1 cellular context compared by ENCODE assay signal in genomic region chr20:50690979-50691584, GRCh38.
TF ChIP-seq lines count a peak whose summit lies in the region.

RIPOR3 (minus strand) TSS chr20:50691542; CDS start chr20:50691128, 414 bp downstream.

TF ChIP-seq in K562, 482 proteins besides CTCF, POLR2A, EP300 and RAD21 (continued from another document and continues in another):
- peak; percentile 95 to 97 for TF ChIP-seq KDM1A (IDR thresholded peaks at IDR 0.05)
- TF ChIP-seq ZNF224 (CRISPR knock-in tag; IDR thresholded peaks at IDR 0.05): no peak
- TF ChIP-seq MEF2D (tag; conservative IDR thresholded peaks at IDR 0.05; ENCODE audit: low read depth): 0 out of 2 replicates have a peak, but pooled peaks have one; percentile 30
- TF ChIP-seq NEUROD1 (IDR thresholded peaks at IDR 0.05; ENCODE audit: borderline replicate concordance, low read depth, low read length, partially characterized antibody): peak; percentile 84
- no peak for TF ChIP-seq ELK3 (CRISPR knock-in tag; IDR thresholded peaks at IDR 0.05)
- peak; percentile 64; the same call in 1 of the 2 replicates for TF ChIP-seq FOXP1 (CRISPR knock-in tag; IDR thresholded peaks at IDR 0.05)
- TF ChIP-seq ZNF274 (IDR thresholded peaks at IDR 0.05; ENCODE audit: borderline replicate concordance, low read depth, low read length): peak; percentile 84
- 0 out of 2 replicates have a peak, but pooled peaks have one; percentile 6 for TF ChIP-seq ZNF239 (CRISPR knock-in tag; IDR thresholded peaks at IDR 0.05)
- TF ChIP-seq SIX5 (IDR thresholded peaks at IDR 0.05; ENCODE audit: borderline replicate concordance in 1 of 2, insufficient read depth in 1 of 2, low read depth in 1 of 2, low read length in 2 of 2): 0 out of 4 replicates have a peak, but pooled peaks of 1 of the 2 experiments have one; percentile 12
- no peak for TF ChIP-seq ZNF57 (CRISPR knock-in tag; IDR thresholded peaks at IDR 0.05)
- TF ChIP-seq FOXJ3 (CRISPR knock-in tag; IDR thresholded peaks at IDR 0.05): no peak
- TF ChIP-seq XRCC3 (IDR thresholded peaks at IDR 0.05): no peak
- TF ChIP-seq FIP1L1 (IDR thresholded peaks at IDR 0.05; ENCODE audit: low read depth, low read length, poor library complexity, severe bottlenecking): peak; percentile 62
- peak; percentile 32; the same call in 1 of the 2 replicates for TF ChIP-seq HIVEP1 (CRISPR knock-in tag; IDR thresholded peaks at IDR 0.05)
- no peak for TF ChIP-seq MXD1 (CRISPR knock-in tag; IDR thresholded peaks at IDR 0.05; ENCODE audit: borderline replicate concordance, poor library complexity, severe bottlenecking)
- no peak for TF ChIP-seq ZNF79 (CRISPR knock-in tag; IDR thresholded peaks at IDR 0.05; ENCODE audit: low read depth)
- peak; percentile 59 for TF ChIP-seq MEIS2 (IDR thresholded peaks at IDR 0.05; ENCODE audit: partially characterized antibody)
- TF ChIP-seq ZBTB9 (CRISPR knock-in tag; IDR thresholded peaks at IDR 0.05): 0 out of 2 replicates have a peak, but pooled peaks have one; percentile 24
- 0 out of 2 replicates have a peak, but pooled peaks have one; percentile 26 for TF ChIP-seq ZNF263 (CRISPR knock-in tag; IDR thresholded peaks at IDR 0.05; ENCODE audit: borderline replicate concordance)
- TF ChIP-seq XRCC5 (IDR thresholded peaks at IDR 0.05; ENCODE audit: low read depth, low read length): no peak
- peak in 1 of 2 experiments; percentile 80; a peak in 2 of 4 replicates for TF ChIP-seq ZNF639 (CRISPR knock-in tag; conservative IDR thresholded peaks at IDR 0.05 in 1 of 2, IDR thresholded peaks at IDR 0.05 in 1 of 2)
- peak; percentile 96 for TF ChIP-seq TEAD4 (IDR thresholded peaks at IDR 0.05; ENCODE audit: low read length)
- TF ChIP-seq TEAD4 (CRISPR knock-in tag; IDR thresholded peaks at IDR 0.05; ENCODE audit: borderline replicate concordance): no peak
- TF ChIP-seq ZNF398 (CRISPR knock-in tag; IDR thresholded peaks at IDR 0.05): no peak
- TF ChIP-seq MTA3 (IDR thresholded peaks at IDR 0.05; ENCODE audit: borderline replicate concordance): peak; percentile 59
- peak; percentile 90 to 91 for TF ChIP-seq MAZ (CRISPR knock-in tag; conservative IDR thresholded peaks at IDR 0.05 in 1 of 2, IDR thresholded peaks at IDR 0.05 in 1 of 2)
- TF ChIP-seq ZNF282 (CRISPR knock-in tag; IDR thresholded peaks at IDR 0.05): no peak
- peak; percentile 28; the same call in 1 of the 2 replicates for TF ChIP-seq ZNF449 (CRISPR knock-in tag; IDR thresholded peaks at IDR 0.05)
- peak; percentile 96 for TF ChIP-seq NFIC (IDR thresholded peaks at IDR 0.05)
- peak; percentile 65 for TF ChIP-seq DACH1 (IDR thresholded peaks at IDR 0.05; ENCODE audit: partially characterized antibody)
- TF ChIP-seq MNT (conservative IDR thresholded peaks at IDR 0.05): peak; percentile 73 to 93
- TF ChIP-seq ZNF165 (CRISPR knock-in tag; IDR thresholded peaks at IDR 0.05; ENCODE audit: borderline replicate concordance): no peak
- peak; percentile 23 for TF ChIP-seq CHD1 (IDR thresholded peaks at IDR 0.05; ENCODE audit: low read length)
- TF ChIP-seq UBTF (IDR thresholded peaks at IDR 0.05; ENCODE audit: borderline replicate concordance in 1 of 2, low read depth in 2 of 2, low read length in 2 of 2): peak in 1 of 2 experiments; percentile 82; a peak in 1 of 4 replicates
- TF ChIP-seq RBFOX2 (IDR thresholded peaks at IDR 0.05; ENCODE audit: low read depth, low read length): peak; percentile 83
- TF ChIP-seq SIN3A (IDR thresholded peaks at IDR 0.05; ENCODE audit: borderline replicate concordance in 2 of 2, control insufficient read depth in 1 of 2, low read depth in 2 of 2, low read length in 2 of 2): peak; percentile 49 to 55; a peak in 2 of 4 replicates
- no peak for TF ChIP-seq NR4A1 (CRISPR knock-in tag; IDR thresholded peaks at IDR 0.05)
- TF ChIP-seq NR4A1 (tag; IDR thresholded peaks at IDR 0.05): peak; percentile 87
- TF ChIP-seq MCM5 (IDR thresholded peaks at IDR 0.05; ENCODE audit: low read depth): no peak
- 0 out of 2 replicates have a peak, but pooled peaks have one; percentile 51 for TF ChIP-seq HES1 (IDR thresholded peaks at IDR 0.05; ENCODE audit: low read depth)
- TF ChIP-seq ZFX (CRISPR knock-in tag; IDR thresholded peaks at IDR 0.05): 0 out of 2 replicates have a peak, but pooled peaks have one; percentile 58
- no peak for TF ChIP-seq ZNF121 (CRISPR knock-in tag; conservative IDR thresholded peaks at IDR 0.05)
- peak; percentile 79 to 86 for TF ChIP-seq NCOA2 (IDR thresholded peaks at IDR 0.05; ENCODE audit: partially characterized antibody in 2 of 2)
- TF ChIP-seq CBFA2T3 (IDR thresholded peaks at IDR 0.05): peak; percentile 99
- peak; percentile 91 for TF ChIP-seq RNF2 (IDR thresholded peaks at IDR 0.05)
- peak; percentile 93 for TF ChIP-seq SMARCA4 (IDR thresholded peaks at IDR 0.05)
- TF ChIP-seq POLR2AphosphoS5 (IDR thresholded peaks at IDR 0.05; ENCODE audit: control insufficient read depth, insufficient read depth, low read depth, low read length): peak; percentile 98
- no peak for TF ChIP-seq THAP7 (CRISPR knock-in tag; IDR thresholded peaks at IDR 0.05)
- TF ChIP-seq COPS2 (conservative IDR thresholded peaks at IDR 0.05): no peak
- TF ChIP-seq HDAC8 (tag; IDR thresholded peaks at IDR 0.05): 0 out of 2 replicates have a peak, but pooled peaks have one; percentile 29
- no peak for TF ChIP-seq ZNF780A (CRISPR knock-in tag; IDR thresholded peaks at IDR 0.05)
- TF ChIP-seq SNIP1 (IDR thresholded peaks at IDR 0.05; ENCODE audit: low read depth): no peak
- peak; percentile 99 for TF ChIP-seq PCBP1 (IDR thresholded peaks at IDR 0.05; ENCODE audit: low read depth, low read length, poor library complexity, severe bottlenecking)
- peak; percentile 89 for TF ChIP-seq SOX6 (IDR thresholded peaks at IDR 0.05)
- 0 out of 2 replicates have a peak, but pooled peaks have one; percentile 39 for TF ChIP-seq ATF7 (IDR thresholded peaks at IDR 0.05)
- TF ChIP-seq NR2F6 (CRISPR knock-in tag; IDR thresholded peaks at IDR 0.05): no peak
- TF ChIP-seq ZNF280A (IDR thresholded peaks at IDR 0.05; ENCODE audit: low read depth, partially characterized antibody): no peak
- no peak for TF ChIP-seq ZNF444 (CRISPR knock-in tag; IDR thresholded peaks at IDR 0.05)
